Comparison of ENCODE assay signal across 1 cellular context in genomic region chr11:16959528-16960100, GRCh38.
TF ChIP-seq lines count a peak whose summit lies in the region.

No MANE protein-coding gene starts in this region.

TF ChIP-seq in WTC11, 78 proteins besides CTCF, POLR2A, EP300 and RAD21 (continued from another document):
- no peak for TF ChIP-seq ARID4B (CRISPR knock-in tag; IDR thresholded peaks at IDR 0.05; ENCODE audit: borderline replicate concordance)
- no peak for TF ChIP-seq EMX1 (CRISPR knock-in tag; IDR thresholded peaks at IDR 0.05)
- no peak for TF ChIP-seq NR3C1 (CRISPR knock-in tag; conservative IDR thresholded peaks at IDR 0.05; ENCODE audit: low read depth)
- TF ChIP-seq ZNF281 (CRISPR knock-in tag; IDR thresholded peaks at IDR 0.05), result no peak
- no peak for TF ChIP-seq ELF4 (CRISPR knock-in tag; IDR thresholded peaks at IDR 0.05; ENCODE audit: low read depth)
- no peak for TF ChIP-seq TEAD4 (CRISPR knock-in tag; IDR thresholded peaks at IDR 0.05)
- TF ChIP-seq RORB (CRISPR knock-in tag; IDR thresholded peaks at IDR 0.05), result no peak
- no peak for TF ChIP-seq TP53 (CRISPR knock-in tag; IDR thresholded peaks at IDR 0.05)
- no peak for TF ChIP-seq FOXJ3 (CRISPR knock-in tag; IDR thresholded peaks at IDR 0.05; ENCODE audit: borderline replicate concordance)
- no peak for TF ChIP-seq MAX (CRISPR knock-in tag; IDR thresholded peaks at IDR 0.05)
- no peak for TF ChIP-seq HMGA2 (CRISPR knock-in tag; IDR thresholded peaks at IDR 0.05)
